ENCODE assay signal across 26 cellular contexts in genomic region chr19:43455321-43456113, GRCh38. TPM values are rescaled to one million over a fixed set of nuclear protein-coding genes. Genes with fewer than 3 reads are reported as not detected.
DNase-seq lines count a peak whose midpoint lies in the region; ATAC-seq, FAIRE-seq and TF ChIP-seq lines count a peak whose summit lies in the region.
"Had no signal": no experiment of that assay in that cellular context is flagged by ENCODE, and none has a peak within 500 bp of the region (broad histone marks: within the 10 kb centered on the region; RNA-seq: fewer than 3 reads in every experiment).

No MANE protein-coding gene starts in this region.

- H3K4me3 ChIP-seq in esophagus (ENCODE audit: low read depth in 1 of 2, low read length in 2 of 2) (peak overlapping the region in 1 of 2 donors; percentile 0), smooth muscle cell (no peak overlapping the region)
- H3K4me3 ChIP-seq: A549, adrenal gland, testis had no signal

- no peaks in the 10 kb centered on the region for H3K36me3 Mint-ChIP-seq in activated T-helper 17 cell treated with anti-CD3 and anti-CD28 coated beads, Interleukin-2, amount 50 U/mL, for 72 hours (ENCODE audit: low read depth)
- H3K36me3 Mint-ChIP-seq: activated CD4-positive, alpha-beta memory T cell treated with anti-CD3 and anti-CD28 coated beads for 36 hours had no signal

- 30 to 31% methylated on average over 10 of the region's 10 CpGs for WGBS in esophagus, 2 donors
- WGBS in smooth muscle cell (ENCODE audit: low lambda C conversion rate) = 72% methylated on average over 10 of the region's 10 CpGs

- H3K27me3 ChIP-seq in esophagus (ENCODE audit: control insufficient read depth in 1 of 2, insufficient read depth in 2 of 2, low read length in 2 of 2) (no peaks in the 10 kb centered on the region), smooth muscle cell (ENCODE audit: low read depth) (no peaks in the 10 kb centered on the region)
- H3K27me3 ChIP-seq: adrenal gland, testis had no signal

- H3K9ac ChIP-seq in smooth muscle cell (ENCODE audit: low read depth) = no peak overlapping the region

- H2AFZ ChIP-seq in smooth muscle cell (ENCODE audit: low read depth) = no peak overlapping the region

- H4K20me1 ChIP-seq in smooth muscle cell (ENCODE audit: low read depth) = no peaks in the 10 kb centered on the region

- no peaks in the 10 kb centered on the region for H3K27me3 Mint-ChIP-seq in activated T-helper 17 cell treated with anti-CD3 and anti-CD28 coated beads, Interleukin-2, amount 50 U/mL, for 72 hours
- H3K27me3 Mint-ChIP-seq: activated CD4-positive, alpha-beta memory T cell treated with anti-CD3 and anti-CD28 coated beads for 36 hours; CD8-positive, alpha-beta memory T cell; memory B cell had no signal

- ATAC-seq in HG03442 (IDR thresholded peaks at IDR 0.05; ENCODE audit: unreplicated experiment) = no peak
- no peak for ATAC-seq in activated T-helper 17 cell treated with anti-CD3 and anti-CD28 coated beads, Interleukin-2, amount 50 U/mL, for 72 hours (replicated peaks)
- ATAC-seq: A549, sciatic nerve had no signal

- DNase-seq in NCI-H748 (lab: John Stamatoyannopoulos, UW; ENCODE audit: unreplicated experiment) (peak; percentile 48), NCI-H748 treated with DMSO at 0.1 percent for 48 hours (lab: John Stamatoyannopoulos, UW) (no peak), NOMO-1 treated with dmso at 0.1 percent for 144 hours (lab: John Stamatoyannopoulos, UW; ENCODE audit: unreplicated experiment) (peak; percentile 50), smooth muscle cell (lab: John Stamatoyannopoulos, UW; ENCODE audit: unreplicated experiment) (no peak), frontal cortex (ENCODE audit: low spot score in 2 of 2) (no peak)
- DNase-seq: activated CD4-positive, alpha-beta memory T cell treated with anti-CD3 and anti-CD28 coated beads for 36 hours; adrenal gland; CD8-positive, alpha-beta memory T cell; H7; MM.1S; NCI-H2171 treated with DMSO at 0.1 percent for 48 hours; OCI-M1; stimulated activated CD4-positive, alpha-beta T cell treated with anti-CD3 and anti-CD28 coated beads, Interleukin-2, amount 100 ng/mL, for 48 hours; stimulated activated CD8-positive, alpha-beta memory T cell treated with anti-CD3 and anti-CD28 coated beads, Interleukin-4, amount 100 ng/mL, for 48 hours; testis had no signal

- no peak overlapping the region for H3K4me3 Mint-ChIP-seq in activated T-helper 17 cell treated with anti-CD3 and anti-CD28 coated beads, Interleukin-2, amount 50 U/mL, for 72 hours
- H3K4me3 Mint-ChIP-seq: activated CD4-positive, alpha-beta memory T cell treated with anti-CD3 and anti-CD28 coated beads for 36 hours; activated T-helper 1 cell treated with anti-CD3 and anti-CD28 coated beads, Interleukin-12 subunit alpha, Interleukin-12 subunit beta, Interleukin-2, Interleukin-4 antibody, amounts not matched to agents 30 ng/mL and 10 ng/mL and 1 ng/mL, durations not matched to agents 14 hours and 24 hours and 36 hours; CD8-positive, alpha-beta memory T cell; memory B cell had no signal

- FAIRE-seq in frontal cortex (lab: Jason Lieb, UNC) = no peak
- FAIRE-seq: A549, HTR-8/SVneo had no signal

- peaks cover 15% of the 10 kb centered on the region for H3K4me1 Mint-ChIP-seq in activated T-helper 17 cell treated with anti-CD3 and anti-CD28 coated beads, Interleukin-2, amount 50 U/mL, for 72 hours

- peaks cover 5% of the 10 kb centered on the region for H3K9me3 Mint-ChIP-seq in activated T-helper 17 cell treated with anti-CD3 and anti-CD28 coated beads, Interleukin-2, amount 50 U/mL, for 72 hours
- H3K9me3 Mint-ChIP-seq: activated CD4-positive, alpha-beta memory T cell treated with anti-CD3 and anti-CD28 coated beads for 36 hours; CD8-positive, alpha-beta memory T cell had no signal

- no peaks in the 10 kb centered on the region for H3F3A ChIP-seq in smooth muscle cell (ENCODE audit: low read depth)

- H3K27ac Mint-ChIP-seq in activated T-helper 17 cell treated with anti-CD3 and anti-CD28 coated beads, Interleukin-2, amount 50 U/mL, for 72 hours = no peak overlapping the region
- H3K27ac Mint-ChIP-seq: activated CD4-positive, alpha-beta memory T cell treated with anti-CD3 and anti-CD28 coated beads for 36 hours; activated T-helper 1 cell treated with anti-CD3 and anti-CD28 coated beads, Interleukin-12 subunit alpha, Interleukin-12 subunit beta, Interleukin-2, Interleukin-4 antibody, amounts not matched to agents 30 ng/mL and 10 ng/mL and 1 ng/mL, durations not matched to agents 14 hours and 24 hours and 36 hours; memory B cell had no signal

- no peak for TF ChIP-seq CTCF in smooth muscle cell (IDR thresholded peaks at IDR 0.05; ENCODE audit: borderline replicate concordance, insufficient read depth, poor library complexity, severe bottlenecking)

- H3K36me3 ChIP-seq in esophagus (ENCODE audit: control insufficient read depth in 2 of 2, insufficient read depth in 2 of 2, low read length in 1 of 2) (peaks cover 0 to 1% of the 10 kb centered on the region in 2 donors), smooth muscle cell (ENCODE audit: low read depth) (no peaks in the 10 kb centered on the region)
- H3K36me3 ChIP-seq: adrenal gland, neutrophil had no signal

- no peaks in the 10 kb centered on the region for H3K79me2 ChIP-seq in smooth muscle cell (ENCODE audit: low read depth)

- no peak overlapping the region for H3K4me2 ChIP-seq in smooth muscle cell
- H3K4me2 ChIP-seq: A549 had no signal

- H3K4me1 ChIP-seq in esophagus (ENCODE audit: control insufficient read depth in 2 of 2, insufficient read depth in 2 of 2, low read length in 1 of 2) (no peaks in the 10 kb centered on the region), smooth muscle cell (ENCODE audit: low read depth) (no peaks in the 10 kb centered on the region)
- H3K4me1 ChIP-seq: A549, adrenal gland, testis had no signal

- H3K27ac ChIP-seq in esophagus (ENCODE audit: low read depth in 2 of 2, low read length in 1 of 2) (peak overlapping the region; percentile 55 to 76), smooth muscle cell (ENCODE audit: low read depth) (peak overlapping the region; percentile 24)
- H3K27ac ChIP-seq: A549, adrenal gland, neutrophil, testis had no signal

- no peaks in the 10 kb centered on the region for H3K9me3 ChIP-seq in esophagus (ENCODE audit: control insufficient read depth in 2 of 2, insufficient read depth in 1 of 2, low read depth in 1 of 2, low read length in 1 of 2)
- no peaks in the 10 kb centered on the region for H3K9me3 ChIP-seq in smooth muscle cell (replicated peaks; ENCODE audit: low read depth)
- H3K9me3 ChIP-seq: adrenal gland, neutrophil, testis had no signal

RNA-seq across cellular contexts. Expression of gene LYPD3, which starts 9.9 kb away (rescaled TPM):
- polyA plus RNA-seq in esophagus = 100 to 1,000 TPM; 208 to 770 TPM
- 12.7 and 20.6 TPM in 2 replicates for total RNA-seq in smooth muscle cell
- polyA plus RNA-seq in smooth muscle cell = 17.9 and 36.9 TPM in 2 replicates
- total RNA-seq in frontal cortex = under 0.01 TPM
- 1 to 10 TPM; 1.0 to 3.0 TPM for total RNA-seq in activated T-helper 17 cell treated with anti-CD3 and anti-CD28 coated beads, Interleukin-2, amount 50 U/mL, for 72 hours
- total RNA-seq: cerebellum, glomerular endothelial cell, H7 had no signal

RNA-seq across cellular contexts. Expression of gene TEX101, which starts 40.8 kb away (rescaled TPM):
- polyA plus RNA-seq in esophagus (1 to 10 TPM in 1 of 2 donors, under 1 TPM in 1; 0.96 to 2.4 TPM), smooth muscle cell (not detected in 2 replicates)
- total RNA-seq in smooth muscle cell (not detected in 2 replicates), frontal cortex (not detected)
- total RNA-seq in activated T-helper 17 cell treated with anti-CD3 and anti-CD28 coated beads, Interleukin-2, amount 50 U/mL, for 72 hours = not detected
- total RNA-seq: activated CD4-positive, alpha-beta memory T cell treated with anti-CD3 and anti-CD28 coated beads for 36 hours; activated T-helper 1 cell treated with anti-CD3 and anti-CD28 coated beads, Interleukin-12 subunit alpha, Interleukin-12 subunit beta, Interleukin-2, Interleukin-4 antibody, amounts not matched to agents 30 ng/mL and 10 ng/mL and 1 ng/mL, durations not matched to agents 14 hours and 24 hours and 36 hours; adrenal gland; CD8-positive, alpha-beta memory T cell; cerebellum; glomerular endothelial cell; H7; sciatic nerve had no signal
- polyA plus RNA-seq: A549; adrenal gland; CD8-positive, alpha-beta memory T cell had no signal

RNA-seq across cellular contexts. Expression of gene PHLDB3, which starts 49.0 kb away (rescaled TPM):
- 10 to 100 TPM; 58.1 to 70.1 TPM for polyA plus RNA-seq in esophagus
- 7.2 and 8.9 TPM in 2 replicates for total RNA-seq in smooth muscle cell
- polyA plus RNA-seq in smooth muscle cell = 8.6 and 17.4 TPM in 2 replicates
- total RNA-seq in frontal cortex = 1.2 TPM
- total RNA-seq in activated T-helper 17 cell treated with anti-CD3 and anti-CD28 coated beads, Interleukin-2, amount 50 U/mL, for 72 hours = 10 to 100 TPM; 16.7 to 25.5 TPM

Comparison
In these comparisons a context has a peak if more than half of its experiments do, and no peak if none do; other contexts are left out.
1. DNase-seq: peak in NCI-H748 (single experiment) and NOMO-1 treated with dmso at 0.1 percent for 144 hours (single experiment); none in NCI-H748 treated with DMSO at 0.1 percent for 48 hours (single experiment), smooth muscle cell (single experiment) and frontal cortex (0 of 2).